Comparison of ENCODE assay signal across 8 cellular contexts in genomic region chr22:19986410-19987341, GRCh38. TPM values are rescaled to one million over a fixed set of nuclear protein-coding genes. Genes with fewer than 3 reads are reported as not detected.
DNase-seq lines count a peak whose midpoint lies in the region; ATAC-seq and TF ChIP-seq lines count a peak whose summit lies in the region.

No MANE protein-coding gene starts in this region.

- TF ChIP-seq POLR2A in testis (IDR thresholded peaks at IDR 0.05), result no peak

- H3K9me3 ChIP-seq in SJSA1 (replicated peaks), result no peaks in the 10 kb centered on the region
- no peaks in the 10 kb centered on the region for H3K9me3 ChIP-seq in testis

- H3K4me1 ChIP-seq in SJSA1 (replicated peaks) (peaks cover 26% of the 10 kb centered on the region), testis (peaks cover 8% of the 10 kb centered on the region)

- DNase-seq in GM06990 (ENCODE audit: extremely low read depth, insufficient read length) (peak; percentile 66), SJSA1 (ENCODE audit: low read depth in 1 of 2, low spot score in 2 of 2) (peak; percentile 71 to 78), glomerular visceral epithelial cell (ENCODE audit: extremely low spot score) (peak; percentile 75), occipital lobe (lab: John Stamatoyannopoulos, UW) (peak; percentile 45), testis (peak; percentile 80)

- peak overlapping the region; percentile 35 to 86 (median 57) for H3K4me3 Mint-ChIP-seq in IgD-negative memory B cell
- H3K4me3 Mint-ChIP-seq in activated naive CD4-positive, alpha-beta T cell treated with anti-CD3 and anti-CD28 coated beads, Interleukin-2, amount 50 U/mL, for 24 hours, result peak overlapping the region; percentile 58

- no peaks in the 10 kb centered on the region for H3K9me3 Mint-ChIP-seq in IgD-negative memory B cell
- H3K9me3 Mint-ChIP-seq in activated naive CD4-positive, alpha-beta T cell treated with anti-CD3 and anti-CD28 coated beads, Interleukin-2, amount 50 U/mL, for 24 hours, result no peaks in the 10 kb centered on the region

- H3K27me3 ChIP-seq in GM06990 (replicated peaks; ENCODE audit: control insufficient read depth, insufficient read depth, low read length) (no peaks in the 10 kb centered on the region), SJSA1 (replicated peaks) (no peaks in the 10 kb centered on the region), testis (no peaks in the 10 kb centered on the region)

- no peaks in the 10 kb centered on the region for H3K4me1 Mint-ChIP-seq in IgD-negative memory B cell
- no peaks in the 10 kb centered on the region for H3K4me1 Mint-ChIP-seq in activated naive CD4-positive, alpha-beta T cell treated with anti-CD3 and anti-CD28 coated beads, Interleukin-2, amount 50 U/mL, for 24 hours

- intact Hi-C loops in testis (cut with DNase I; ENCODE audit: low total_unique reads), result no loop called here

- H3K36me3 ChIP-seq in GM06990 (ENCODE audit: control insufficient read depth, insufficient read depth, low read length) (no peaks in the 10 kb centered on the region), SJSA1 (no peaks in the 10 kb centered on the region), testis (ENCODE audit: low read depth, missing control alignments) (no peaks in the 10 kb centered on the region)

- TF ChIP-seq CTCF in GM06990 (IDR thresholded peaks at IDR 0.05; ENCODE audit: insufficient read depth, low read length, poor library complexity, severe bottlenecking) (no peak), testis (IDR thresholded peaks at IDR 0.05) (no peak)

- H3K36me3 Mint-ChIP-seq in IgD-negative memory B cell, result no peaks in the 10 kb centered on the region
- no peaks in the 10 kb centered on the region for H3K36me3 Mint-ChIP-seq in activated naive CD4-positive, alpha-beta T cell treated with anti-CD3 and anti-CD28 coated beads, Interleukin-2, amount 50 U/mL, for 24 hours

- H3K27ac ChIP-seq in SJSA1 (no peak overlapping the region), testis (peak overlapping the region in 1 of 2 donors; percentile 71)

- ATAC-seq in GM19463 (IDR thresholded peaks at IDR 0.05; ENCODE audit: unreplicated experiment), result no peak

- H3K4me3 ChIP-seq in GM06990 (replicated peaks; ENCODE audit: low read depth, low read length) (peak overlapping the region; percentile 59), SJSA1 (peak overlapping the region; percentile 49), testis (peak overlapping the region; percentile 62 to 79)

- 2 to 4% methylated on average over 5 to 33 of the region's 76 CpGs for WGBS in testis, 2 donors

- peaks cover 3% of the 10 kb centered on the region for H3K27me3 Mint-ChIP-seq in IgD-negative memory B cell
- H3K27me3 Mint-ChIP-seq in activated naive CD4-positive, alpha-beta T cell treated with anti-CD3 and anti-CD28 coated beads, Interleukin-2, amount 50 U/mL, for 24 hours, result no peaks in the 10 kb centered on the region

- H3K27ac Mint-ChIP-seq in IgD-negative memory B cell, result no peak overlapping the region
- H3K27ac Mint-ChIP-seq in activated naive CD4-positive, alpha-beta T cell treated with anti-CD3 and anti-CD28 coated beads, Interleukin-2, amount 50 U/mL, for 24 hours, result no peak overlapping the region

RNA-seq across cellular contexts. Expression of gene ARVCF, which starts 29.9 kb away (rescaled TPM):
- 0.16 TPM for polyA plus RNA-seq in IgD-negative memory B cell
- 1.4 and 3.0 TPM in 2 replicates for total RNA-seq in SJSA1 (2014; rRNA removed; shearing (Covaris generic))
- 47.3 TPM for total RNA-seq in occipital lobe
- total RNA-seq in testis, result 10 to 100 TPM; 43.2 to 57.7 TPM
- polyA plus RNA-seq in testis (ENCODE audit: insufficient read depth, low read depth, low replicate concordance), result 21.1 TPM

RNA-seq across cellular contexts. Expression of gene TANGO2, which starts 34.2 kb away (rescaled TPM):
- polyA plus RNA-seq in IgD-negative memory B cell (44.5 TPM), testis (ENCODE audit: insufficient read depth, low read depth, low replicate concordance) (19.0 TPM)
- 19.6 and 36.9 TPM in 2 replicates for total RNA-seq in SJSA1 (2014; rRNA removed; shearing (Covaris generic))
- total RNA-seq in occipital lobe (15.9 TPM), testis (10 to 100 TPM; 13.5 to 21.5 TPM)

RNA-seq across cellular contexts. Expression of gene TXNRD2, which starts 45.1 kb away (rescaled TPM):
- polyA plus RNA-seq in IgD-negative memory B cell (17.3 TPM), testis (ENCODE audit: insufficient read depth, low read depth, low replicate concordance) (28.7 TPM)
- total RNA-seq in SJSA1 (2014; rRNA removed; shearing (Covaris generic)), result 25.5 and 42.5 TPM in 2 replicates
- total RNA-seq in occipital lobe (8.0 TPM), testis (10 to 100 TPM; 36.6 to 49.9 TPM)

RNA-seq across cellular contexts. Expression of gene COMT, which starts 45.1 kb away (rescaled TPM):
- polyA plus RNA-seq in IgD-negative memory B cell, result 85.3 TPM
- total RNA-seq in SJSA1 (2014; rRNA removed; shearing (Covaris generic)), result 288 and 492 TPM in 2 replicates
- total RNA-seq in occipital lobe, result 49.0 TPM
- 100 to 1,000 TPM; 278 to 427 TPM for total RNA-seq in testis
- 147 TPM for polyA plus RNA-seq in testis (ENCODE audit: insufficient read depth, low read depth, low replicate concordance)

Comparison
In these comparisons a context has a peak if more than half of its experiments do, and no peak if none do; other contexts are left out.
1. RNA of gene ARVCF, which starts 29.9 kb away (total RNA-seq): 43.2 to 57.7 TPM in testis and 47.3 TPM in occipital lobe (single experiment); 1.4 to 3.0 TPM in SJSA1; every median in the first group is over 10 times any median in the second.
2. Peak in every context shown above with its lines, with median percentiles within 50 percentile points of each other: DNase-seq and H3K4me3 ChIP-seq.